In genomic region chr1:28287315-28287714, GRCh38 we compare ENCODE assay signal across 22 cellular contexts. TPM values are rescaled to one million over a fixed set of nuclear protein-coding genes. Genes with fewer than 3 reads are reported as not detected.
DNase-seq lines count a peak whose midpoint lies in the region; ATAC-seq, FAIRE-seq and TF ChIP-seq lines count a peak whose summit lies in the region.
"Had no signal": no experiment of that assay in that cellular context is flagged by ENCODE, and none has a peak within 500 bp of the region (broad histone marks: within the 10 kb centered on the region; RNA-seq: fewer than 3 reads in every experiment).

No MANE protein-coding gene starts in this region.

- peak overlapping the region; percentile 20 for H2AFZ ChIP-seq in K562 (ENCODE audit: low read depth, low read length)
- H2AFZ ChIP-seq: GM23248, PC-9 had no signal

- H3K4me3 Mint-ChIP-seq in activated T-cell treated with anti-CD3 and anti-CD28 coated beads, Interleukin-2, amount 50 U/mL, for 72 hours: no peak overlapping the region
- H3K4me3 Mint-ChIP-seq in nephron progenitor cell: no peak overlapping the region
- H3K4me3 Mint-ChIP-seq in CD4-positive, alpha-beta memory T cell: no peak overlapping the region
- H3K4me3 Mint-ChIP-seq: CD4-positive, alpha-beta T cell had no signal

- TF ChIP-seq EP300 in K562 (IDR thresholded peaks at IDR 0.05; ENCODE audit: low read length): no peak

- no peaks in the 10 kb centered on the region for H3K9me3 Mint-ChIP-seq in activated T-cell treated with anti-CD3 and anti-CD28 coated beads, Interleukin-2, amount 50 U/mL, for 72 hours
- no peaks in the 10 kb centered on the region for H3K9me3 Mint-ChIP-seq in nephron progenitor cell
- H3K9me3 Mint-ChIP-seq in CD4-positive, alpha-beta memory T cell: no peaks in the 10 kb centered on the region
- H3K9me3 Mint-ChIP-seq: CD4-positive, alpha-beta T cell had no signal

- no peaks in the 10 kb centered on the region for H3K27me3 Mint-ChIP-seq in activated T-cell treated with anti-CD3 and anti-CD28 coated beads, Interleukin-2, amount 50 U/mL, for 72 hours (ENCODE audit: low read depth)
- H3K27me3 Mint-ChIP-seq in nephron progenitor cell (ENCODE audit: low read depth, poor library complexity): peaks cover 4% of the 10 kb centered on the region
- H3K27me3 Mint-ChIP-seq in CD4-positive, alpha-beta memory T cell: no peaks in the 10 kb centered on the region
- H3K27me3 Mint-ChIP-seq: CD4-positive, alpha-beta T cell had no signal

- peak; percentile 35 to 42 for ATAC-seq in activated T-cell treated with anti-CD3 and anti-CD28 coated beads, Interleukin-2, amount 50 U/mL, for 72 hours (replicated peaks in 1 of 2)
- ATAC-seq in K562 (no peak), HG02588 (IDR thresholded peaks at IDR 0.05; ENCODE audit: unreplicated experiment) (no peak)
- ATAC-seq: gastrocnemius medialis had no signal

- no peaks in the 10 kb centered on the region for H3K79me2 ChIP-seq in K562 (ENCODE audit: control insufficient read depth, insufficient read depth, low read length)

- H3K4me3 ChIP-seq in NB4 (ENCODE audit: low read depth, low read length): no peak overlapping the region
- no peak overlapping the region for H3K4me3 ChIP-seq in K562
- no peak overlapping the region for H3K4me3 ChIP-seq in CD4-positive, alpha-beta memory T cell (ENCODE audit: low read length in 2 of 2)
- H3K4me3 ChIP-seq: gastrocnemius medialis, GM23248, PC-9, right atrium auricular region had no signal

- peaks cover 5% of the 10 kb centered on the region; the same call in 2 of the 3 replicates for H3K36me3 ChIP-seq in K562 (ENCODE audit: control insufficient read depth, insufficient read depth, low read length)
- no peaks in the 10 kb centered on the region for H3K36me3 ChIP-seq in CD4-positive, alpha-beta memory T cell (ENCODE audit: insufficient read depth, low read length)
- H3K36me3 ChIP-seq: right atrium auricular region had no signal

- no peak overlapping the region for H3K4me2 ChIP-seq in K562 (ENCODE audit: insufficient read depth, low read length)
- H3K4me2 ChIP-seq: PC-9 had no signal

- H3K9me3 ChIP-seq in K562 (replicated peaks; ENCODE audit: control insufficient read depth, insufficient read depth, low read depth, low read length): no peaks in the 10 kb centered on the region
- no peaks in the 10 kb centered on the region for H3K9me3 ChIP-seq in CD4-positive, alpha-beta memory T cell (ENCODE audit: control insufficient read depth in 1 of 2, low read length in 2 of 2)
- H3K9me3 ChIP-seq: gastrocnemius medialis, right atrium auricular region had no signal

- H3K36me3 Mint-ChIP-seq in activated T-cell treated with anti-CD3 and anti-CD28 coated beads, Interleukin-2, amount 50 U/mL, for 72 hours (ENCODE audit: insufficient read depth in 2 of 2): peaks cover 3 to 5% of the 10 kb centered on the region in 2 donors
- no peaks in the 10 kb centered on the region for H3K36me3 Mint-ChIP-seq in nephron progenitor cell (ENCODE audit: low read depth)
- H3K36me3 Mint-ChIP-seq in CD4-positive, alpha-beta memory T cell: peaks cover 0 to 8% of the 10 kb centered on the region in 2 donors

- H3K4me1 Mint-ChIP-seq in activated T-cell treated with anti-CD3 and anti-CD28 coated beads, Interleukin-2, amount 50 U/mL, for 72 hours (ENCODE audit: low read depth): peaks cover 6% of the 10 kb centered on the region
- peaks cover 6% of the 10 kb centered on the region for H3K4me1 Mint-ChIP-seq in nephron progenitor cell
- peaks cover 0 to 6% (median 5%) of the 10 kb centered on the region in 4 donors for H3K4me1 Mint-ChIP-seq in CD4-positive, alpha-beta memory T cell

- no TSS peak for BruUV-seq in K562 (replicated peaks; lab: Mats Ljungman, UMichigan)

- TF ChIP-seq RAD21 in K562 (CRISPR knock-in tag; conservative IDR thresholded peaks at IDR 0.05 in 1 of 2, IDR thresholded peaks at IDR 0.05 in 1 of 2): no peak

- CTCF ChIA-PET in K562 (lab: Yijun Ruan, JAX; ENCODE audit: low intra/inter-chr PET ratio): no interaction called here
- CTCF ChIA-PET in CD4-positive, alpha-beta memory T cell (lab: Charles Lee; ENCODE audit: partially characterized antibody): interaction anchor here (0.6 to 2.2 kb wide), 2 partner anchors 38 to 192 kb away, joined by 3 to 8 read pairs; no protein-coding TSS in a partner anchor

- in situ Hi-C loops in K562 (cut with MboI): no loop called here

- TF ChIP-seq CTCF in NB4 (IDR thresholded peaks at IDR 0.05; ENCODE audit: low read depth, low read length) (no peak), K562 (IDR thresholded peaks at IDR 0.05 in 2 of 3, conservative IDR thresholded peaks at IDR 0.05 in 1 of 3; ENCODE audit: insufficient read depth in 2 of 3, low read depth in 1 of 3, low read length in 3 of 3) (no peak), nephron progenitor cell (IDR thresholded peaks at IDR 0.05) (no peak)

- POLR2A ChIA-PET in K562 (lab: Yijun Ruan, JAX): interaction anchor here (4.0 to 22.4 kb wide), 2 partner anchors 14 to 19 kb away, joined by 19 to 547 read pairs; partner anchors contain the start of gene SESN2
- POLR2A ChIA-PET in CD4-positive, alpha-beta memory T cell (lab: Charles Lee; ENCODE audit: partially characterized antibody): no interaction called here

- H3K27ac ChIP-seq in K562 (ENCODE audit: extremely low read depth, low read depth, low read length): no peak overlapping the region
- no peak overlapping the region for H3K27ac ChIP-seq in CD4-positive, alpha-beta memory T cell (ENCODE audit: low read depth, low read length)
- H3K27ac ChIP-seq: gastrocnemius medialis, GM23248, PC-9, right atrium auricular region had no signal

- peaks cover 3% of the 10 kb centered on the region; the same call in 1 of the 2 replicates for H4K20me1 ChIP-seq in K562 (replicated peaks; ENCODE audit: control insufficient read depth, insufficient read depth, low read length)

- intact Hi-C loops in K562 (cut with micrococcal nuclease): no loop called here
- intact Hi-C loops in CD4-positive, alpha-beta memory T cell (cut with micrococcal nuclease): no loop called here

- no peak overlapping the region for H3K9ac ChIP-seq in K562 (ENCODE audit: insufficient read depth in 1 of 2, low read depth in 2 of 2, low read length in 2 of 2)
- H3K9ac ChIP-seq: GM23248 had no signal

- no peak overlapping the region for H3K27ac Mint-ChIP-seq in activated T-cell treated with anti-CD3 and anti-CD28 coated beads, Interleukin-2, amount 50 U/mL, for 72 hours
- H3K27ac Mint-ChIP-seq in nephron progenitor cell: peak overlapping the region; percentile 8
- peak overlapping the region in 1 of 7 donors; percentile 18 for H3K27ac Mint-ChIP-seq in CD4-positive, alpha-beta memory T cell
- H3K27ac Mint-ChIP-seq: CD4-positive, alpha-beta T cell had no signal

- TF ChIP-seq POLR2A in NB4 (IDR thresholded peaks at IDR 0.05; ENCODE audit: extremely low read depth, insufficient read length) (no peak), K562 (conservative IDR thresholded peaks at IDR 0.05) (no peak)

- DNase-seq in activated T-cell treated with anti-CD3 and anti-CD28 coated beads, Interleukin-2, amount 50 U/mL, for 72 hours: no peak
- no peak for DNase-seq in activated T-cell treated with anti-CD3 and anti-CD28 coated beads, Interleukin-2, amount 50 U/mL, for 48 hours
- DNase-seq in NB4 (ENCODE audit: low read depth) (peak; percentile 32), K562 (ENCODE audit: extremely low read depth in 1 of 4, low spot score in 3 of 4) (peak in 1 of 4 experiments; percentile 11), nephron progenitor cell (no peak), T-helper 9 cell (no peak)
- no peak for DNase-seq in CD4-positive, alpha-beta memory T cell
- DNase-seq: activated CD4-positive, alpha-beta T cell treated with anti-CD3 and anti-CD28 coated beads, Interleukin-2, amount 50 U/mL, for 1 hour; activated naive CD4-positive, alpha-beta T cell treated with Interleukin-2 at 50 U/mL for 16 hours; CD4-positive, alpha-beta T cell; DMS79; gastrocnemius medialis; GM23248; NCI-H1048; NCI-H2081 treated with DMSO at 0.1 percent for 48 hours; NCI-H526 treated with DMSO at 0.1 percent for 48 hours; occipital lobe; PC-9; stimulated activated naive CD4-positive, alpha-beta T cell had no signal

- FAIRE-seq in K562 (lab: Jason Lieb, UNC): no peak
- FAIRE-seq: colon had no signal

- no peaks in the 10 kb centered on the region for H3K9me1 ChIP-seq in K562 (ENCODE audit: control insufficient read depth, insufficient read depth, low read length)

- peaks cover 6 to 7% of the 10 kb centered on the region in 2 experiments; a peak in 3 of 5 replicates for H3K4me1 ChIP-seq in K562 (replicated peaks in 1 of 2; ENCODE audit: control insufficient read depth in 2 of 2, insufficient read depth in 2 of 2, low read length in 2 of 2)
- H3K4me1 ChIP-seq in CD4-positive, alpha-beta memory T cell (ENCODE audit: insufficient read depth, low read length): no peaks in the 10 kb centered on the region
- H3K4me1 ChIP-seq: right atrium auricular region had no signal

- H3K27me3 ChIP-seq in K562 (ENCODE audit: control insufficient read depth in 2 of 2, insufficient read depth in 2 of 2, low read length in 2 of 2): no peaks in the 10 kb centered on the region
- H3K27me3 ChIP-seq in CD4-positive, alpha-beta memory T cell (ENCODE audit: insufficient read depth, low read length): no peaks in the 10 kb centered on the region
- H3K27me3 ChIP-seq: gastrocnemius medialis, right atrium auricular region had no signal

RNA-seq across cellular contexts. Expression of gene SESN2, which starts 28.0 kb away (rescaled TPM):
- total RNA-seq in activated T-cell treated with anti-CD3 and anti-CD28 coated beads, Interleukin-2, amount 50 U/mL, for 72 hours: 100 to 1,000 TPM in 1 of 2 donors, 10 to 100 TPM in 1; 85.3 to 101 TPM
- 14.6 and 34.6 TPM in 2 replicates for total RNA-seq in K562 (2011; cell fraction: chromatin; rRNA removed; ENCODE audit: low replicate concordance)
- 26.1 and 26.2 TPM in 2 replicates for total RNA-seq in K562 (2011; cell fraction: nucleolus; rRNA removed)
- 23.4 and 26.2 TPM in 2 replicates for total RNA-seq in K562 (2011; cell fraction: nucleoplasm; rRNA removed)
- total RNA-seq in K562 (2014; rRNA removed): 54.4 and 55.3 TPM in 2 replicates
- total RNA-seq in K562 (2014; rRNA removed; fragmentation: Illumina TruSeq; extraction: Trizol): 16.8 and 16.9 TPM in 2 replicates
- total RNA-seq in K562 (2015; rRNA removed; fragmentation: Illumina TruSeq; extraction: Trizol): 9.4 and 10.0 TPM in 2 replicates
- total RNA-seq in K562 (2021): 61.1 and 71.3 TPM in 2 replicates
- 15.4 and 34.4 TPM in 2 replicates for polyA plus RNA-seq in K562 (2011; rRNA removed)
- 28.3 and 29.9 TPM in 2 replicates for polyA plus RNA-seq in K562 (2011; cell fraction: cytosol; rRNA removed)
- polyA plus RNA-seq in K562 (2011; cell fraction: nucleus; rRNA removed): 26.7 and 31.1 TPM in 2 replicates
- polyA plus RNA-seq in K562 (2012): 24.3 and 118 TPM in 2 replicates
- polyA plus RNA-seq in K562 (2014; fragmentation: Illumina TruSeq; extraction: Trizol): 47.6 and 61.0 TPM in 2 replicates
- 1 to 10 TPM; 3.7 to 5.4 TPM for polyA plus RNA-seq in K562 (2014; fragmentation: Nextera tagmentation; extraction: Ambion mirVana)
- polyA plus RNA-seq in K562 (2014; rRNA removed): 40.8 and 47.3 TPM in 2 replicates
- polyA minus RNA-seq in K562 (2011; rRNA and poly(A)+ RNA removed): 13.4 and 14.9 TPM in 2 replicates
- 15.4 and 28.6 TPM in 2 replicates for polyA minus RNA-seq in K562 (2011; cell fraction: cytosol; rRNA and poly(A)+ RNA removed)
- polyA minus RNA-seq in K562 (2011; cell fraction: nucleus; rRNA and poly(A)+ RNA removed): 6.6 and 11.0 TPM in 2 replicates
- total RNA-seq in CD4-positive, alpha-beta memory T cell: 1 to 10 TPM; 5.7 to 6.4 TPM
- polyA plus RNA-seq in CD4-positive, alpha-beta memory T cell: 1 to 10 TPM; 3.5 to 7.6 TPM

RNA-seq across cellular contexts. Expression of gene MED18, which starts 41.5 kb away (rescaled TPM):
- total RNA-seq in activated T-cell treated with anti-CD3 and anti-CD28 coated beads, Interleukin-2, amount 50 U/mL, for 72 hours: 10 to 100 TPM; 25.9 to 27.9 TPM
- 16.8 and 18.9 TPM in 2 replicates for total RNA-seq in K562 (2011; cell fraction: chromatin; rRNA removed; ENCODE audit: low replicate concordance)
- total RNA-seq in K562 (2011; cell fraction: nucleolus; rRNA removed): 19.2 and 20.0 TPM in 2 replicates
- 25.3 and 28.1 TPM in 2 replicates for total RNA-seq in K562 (2011; cell fraction: nucleoplasm; rRNA removed)
- total RNA-seq in K562 (2014; rRNA removed): 22.7 and 23.8 TPM in 2 replicates
- 21.1 and 22.0 TPM in 2 replicates for total RNA-seq in K562 (2014; rRNA removed; fragmentation: Illumina TruSeq; extraction: Trizol)
- 24.1 and 24.5 TPM in 2 replicates for total RNA-seq in K562 (2015; rRNA removed; fragmentation: Illumina TruSeq; extraction: Trizol)
- total RNA-seq in K562 (2021): 19.1 and 21.0 TPM in 2 replicates
- polyA plus RNA-seq in K562 (2011; rRNA removed): 28.9 and 33.2 TPM in 2 replicates
- polyA plus RNA-seq in K562 (2011; cell fraction: cytosol; rRNA removed): 38.5 and 46.2 TPM in 2 replicates
- polyA plus RNA-seq in K562 (2011; cell fraction: nucleus; rRNA removed): 24.2 and 34.9 TPM in 2 replicates
- polyA plus RNA-seq in K562 (2012): 25.0 and 32.1 TPM in 2 replicates
- polyA plus RNA-seq in K562 (2014; fragmentation: Illumina TruSeq; extraction: Trizol): 23.8 and 25.5 TPM in 2 replicates
- polyA plus RNA-seq in K562 (2014; fragmentation: Nextera tagmentation; extraction: Ambion mirVana): 10 to 100 TPM; 38.6 to 50.6 TPM
- polyA plus RNA-seq in K562 (2014; rRNA removed): 15.2 and 16.9 TPM in 2 replicates
- 88.8 and 95.6 TPM in 2 replicates for polyA minus RNA-seq in K562 (2011; rRNA and poly(A)+ RNA removed)
- polyA minus RNA-seq in K562 (2011; cell fraction: cytosol; rRNA and poly(A)+ RNA removed): 22.8 and 25.4 TPM in 2 replicates
- 7.9 and 17.3 TPM in 2 replicates for polyA minus RNA-seq in K562 (2011; cell fraction: nucleus; rRNA and poly(A)+ RNA removed)
- 10 to 100 TPM; 15.5 to 16.9 TPM for total RNA-seq in CD4-positive, alpha-beta memory T cell
- polyA plus RNA-seq in CD4-positive, alpha-beta memory T cell: 10 to 100 TPM in 1 of 2 donors, 1 to 10 TPM in 1; 1.8 to 13.3 TPM

RNA-seq across cellular contexts. Expression of gene ATP5IF1, which starts 51.4 kb away (rescaled TPM):
- 100 to 1,000 TPM; 147 to 163 TPM for total RNA-seq in activated T-cell treated with anti-CD3 and anti-CD28 coated beads, Interleukin-2, amount 50 U/mL, for 72 hours
- 48.2 and 59.7 TPM in 2 replicates for total RNA-seq in K562 (2011; cell fraction: chromatin; rRNA removed; ENCODE audit: low replicate concordance)
- 75.0 and 82.2 TPM in 2 replicates for total RNA-seq in K562 (2011; cell fraction: nucleolus; rRNA removed)
- 110 and 124 TPM in 2 replicates for total RNA-seq in K562 (2011; cell fraction: nucleoplasm; rRNA removed)
- 1,281 and 1,288 TPM in 2 replicates for total RNA-seq in K562 (2014; rRNA removed)
- 303 and 353 TPM in 2 replicates for total RNA-seq in K562 (2014; rRNA removed; fragmentation: Illumina TruSeq; extraction: Trizol)
- total RNA-seq in K562 (2015; rRNA removed; fragmentation: Illumina TruSeq; extraction: Trizol): 425 and 445 TPM in 2 replicates
- 380 and 403 TPM in 2 replicates for total RNA-seq in K562 (2021)
- 343 and 388 TPM in 2 replicates for polyA plus RNA-seq in K562 (2011; rRNA removed)
- polyA plus RNA-seq in K562 (2011; cell fraction: cytosol; rRNA removed): 299 and 407 TPM in 2 replicates
- polyA plus RNA-seq in K562 (2011; cell fraction: nucleus; rRNA removed): 273 and 321 TPM in 2 replicates
- polyA plus RNA-seq in K562 (2012): 405 and 915 TPM in 2 replicates
- 338 and 607 TPM in 2 replicates for polyA plus RNA-seq in K562 (2014; fragmentation: Illumina TruSeq; extraction: Trizol)
- polyA plus RNA-seq in K562 (2014; fragmentation: Nextera tagmentation; extraction: Ambion mirVana): 100 to 1,000 TPM; 292 to 545 TPM
- 1,422 and 1,500 TPM in 2 replicates for polyA plus RNA-seq in K562 (2014; rRNA removed)
- polyA minus RNA-seq in K562 (2011; rRNA and poly(A)+ RNA removed): 92.2 and 94.1 TPM in 2 replicates
- 78.4 and 106 TPM in 2 replicates for polyA minus RNA-seq in K562 (2011; cell fraction: cytosol; rRNA and poly(A)+ RNA removed)
- 40.0 and 57.4 TPM in 2 replicates for polyA minus RNA-seq in K562 (2011; cell fraction: nucleus; rRNA and poly(A)+ RNA removed)
- 100 to 1,000 TPM; 111 TPM for total RNA-seq in CD4-positive, alpha-beta memory T cell
- 100 to 1,000 TPM; 383 to 743 TPM for polyA plus RNA-seq in CD4-positive, alpha-beta memory T cell

RNA-seq across cellular contexts. Expression of gene DNAJC8, which starts 54.5 kb away (rescaled TPM):
- total RNA-seq in activated T-cell treated with anti-CD3 and anti-CD28 coated beads, Interleukin-2, amount 50 U/mL, for 72 hours: 10 to 100 TPM; 61.9 to 63.7 TPM
- 32.8 and 70.6 TPM in 2 replicates for total RNA-seq in K562 (2011; cell fraction: chromatin; rRNA removed; ENCODE audit: low replicate concordance)
- 23.7 and 23.8 TPM in 2 replicates for total RNA-seq in K562 (2011; cell fraction: nucleolus; rRNA removed)
- 45.8 and 58.7 TPM in 2 replicates for total RNA-seq in K562 (2011; cell fraction: nucleoplasm; rRNA removed)
- 132 and 186 TPM in 2 replicates for total RNA-seq in K562 (2014; rRNA removed)
- total RNA-seq in K562 (2014; rRNA removed; fragmentation: Illumina TruSeq; extraction: Trizol): 209 and 236 TPM in 2 replicates
- total RNA-seq in K562 (2015; rRNA removed; fragmentation: Illumina TruSeq; extraction: Trizol): 220 and 230 TPM in 2 replicates
- total RNA-seq in K562 (2021): 143 and 153 TPM in 2 replicates
- 150 and 176 TPM in 2 replicates for polyA plus RNA-seq in K562 (2011; rRNA removed)
- polyA plus RNA-seq in K562 (2011; cell fraction: cytosol; rRNA removed): 82.1 and 115 TPM in 2 replicates
- 52.7 and 76.2 TPM in 2 replicates for polyA plus RNA-seq in K562 (2011; cell fraction: nucleus; rRNA removed)
- 151 and 153 TPM in 2 replicates for polyA plus RNA-seq in K562 (2012)
- 279 and 343 TPM in 2 replicates for polyA plus RNA-seq in K562 (2014; fragmentation: Illumina TruSeq; extraction: Trizol)
- 100 to 1,000 TPM; 264 to 508 TPM for polyA plus RNA-seq in K562 (2014; fragmentation: Nextera tagmentation; extraction: Ambion mirVana)
- polyA plus RNA-seq in K562 (2014; rRNA removed): 180 and 202 TPM in 2 replicates
- polyA minus RNA-seq in K562 (2011; rRNA and poly(A)+ RNA removed): 63.9 and 71.8 TPM in 2 replicates
- polyA minus RNA-seq in K562 (2011; cell fraction: cytosol; rRNA and poly(A)+ RNA removed): 25.2 and 30.5 TPM in 2 replicates
- polyA minus RNA-seq in K562 (2011; cell fraction: nucleus; rRNA and poly(A)+ RNA removed): 11.4 and 23.2 TPM in 2 replicates
- total RNA-seq in CD4-positive, alpha-beta memory T cell: 10 to 100 TPM; 71.5 to 78.1 TPM
- 100 to 1,000 TPM; 148 to 199 TPM for polyA plus RNA-seq in CD4-positive, alpha-beta memory T cell

Comparison
In these comparisons a context has a peak if more than half of its experiments do, and no peak if none do; other contexts are left out.
1. ATAC-seq: peak in activated T-cell treated with anti-CD3 and anti-CD28 coated beads, Interleukin-2, amount 50 U/mL, for 72 hours (2 of 2); none in K562 (single experiment) and HG02588 (single experiment).